1 cellular context compared by ENCODE assay signal in genomic region chr9:108468364-108468763, GRCh38.
TF ChIP-seq lines count a peak whose summit lies in the region.

No MANE protein-coding gene starts in this region.

TF ChIP-seq in H1, 55 proteins besides CTCF, POLR2A, EP300 and RAD21:
- no peak for TF ChIP-seq SRF (IDR thresholded peaks at IDR 0.05; ENCODE audit: low read depth, low read length)
- peak; percentile 74; the same call in 1 of the 2 replicates for TF ChIP-seq YY1 (IDR thresholded peaks at IDR 0.05; ENCODE audit: low read depth, low read length)
